In the genomic region with DNA sequence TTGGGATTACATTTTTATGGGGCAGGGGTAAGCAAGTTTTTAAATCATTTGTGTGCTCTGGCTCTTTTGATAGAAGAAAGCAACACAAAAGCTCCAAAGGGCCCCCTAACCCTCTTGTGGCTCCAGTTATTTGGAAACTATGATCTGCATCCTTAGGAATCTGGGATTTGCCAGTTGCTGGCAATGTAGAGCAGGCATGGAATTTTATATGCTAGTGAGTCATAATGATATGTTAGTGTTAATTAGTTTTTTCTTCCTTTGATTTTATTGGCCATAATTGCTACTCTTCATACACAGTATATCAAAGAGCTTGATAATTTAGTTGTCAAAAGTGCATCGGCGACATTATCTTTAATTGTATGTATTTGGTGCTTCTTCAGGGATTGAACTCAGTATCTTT, we compare ENCODE assay signal across 19 cellular contexts. TPM values are rescaled to one million over a fixed set of nuclear protein-coding genes. Genes with fewer than 3 reads are reported as not detected.
DNase-seq lines count a peak whose midpoint lies in the region; ATAC-seq and TF ChIP-seq lines count a peak whose summit lies in the region.
"Had no signal": no experiment of that assay in that cellular context is flagged by ENCODE, and none has a peak within 500 bp of the region (broad histone marks: within the 10 kb centered on the region; RNA-seq: fewer than 3 reads in every experiment).

No MANE protein-coding gene starts in this region.

- ATAC-seq in PC-3 (no peak), HG02938 (IDR thresholded peaks at IDR 0.05; ENCODE audit: unreplicated experiment) (no peak), aorta (ENCODE audit: low FRiP score) (no peak)
- ATAC-seq: activated CD4-positive, CD25-positive, alpha-beta regulatory T cell treated with anti-CD3 and anti-CD28 coated beads, Interleukin-2, amount 50 U/mL, for 24 hours; natural killer cell; right lobe of liver; stimulated activated naive CD8-positive, alpha-beta T cell treated with anti-CD3 and anti-CD28 coated beads, Interleukin-15, Interleukin-2, amounts not matched to agents 100 U/mL and 50 U/mL, for 24 hours had no signal

- CTCF ChIA-PET in PC-3 (lab: Charles Lee), result no interaction called here

- intact Hi-C loops in PC-3 (cut with micrococcal nuclease) (no loop called here), sigmoid colon (cut with DNase I) (no loop called here), aorta (cut with DNase I) (no loop called here)

- no peaks in the 10 kb centered on the region for H3K9me2 ChIP-seq in PC-3 (replicated peaks; ENCODE audit: low read length)

- H3K27me3 ChIP-seq in PC-3 (ENCODE audit: low read length) (peaks cover 22% of the 10 kb centered on the region), sigmoid colon (no peaks in the 10 kb centered on the region), aorta (ENCODE audit: control insufficient read depth in 1 of 2, insufficient read depth in 2 of 2, low read length in 1 of 2) (no peaks in the 10 kb centered on the region)
- H3K27me3 ChIP-seq: adrenal gland, right lobe of liver had no signal

- BruUV-seq in PC-3 (replicated peaks; lab: Mats Ljungman, UMichigan), result no TSS peak

- H3K36me3 ChIP-seq in PC-3 (ENCODE audit: low read depth, low read length) (no peaks in the 10 kb centered on the region), sigmoid colon (no peaks in the 10 kb centered on the region), aorta (ENCODE audit: control insufficient read depth in 1 of 2, insufficient read depth in 2 of 2, low read length in 1 of 2) (no peaks in the 10 kb centered on the region)
- H3K36me3 ChIP-seq: adrenal gland, right lobe of liver had no signal

- no peak overlapping the region for H3K9ac ChIP-seq in PC-3 (ENCODE audit: low read length)

- whole genome bisulfite sequencing in sigmoid colon, 2 donors, result 70 to 74% methylated on average over 2 of the region's 2 CpGs
- WGBS in aorta, 2 donors, result 34% methylated on average over 2 of the region's 2 CpGs

- no peaks in the 10 kb centered on the region for H3K79me2 ChIP-seq in PC-3 (ENCODE audit: low read length)

- POLR2A ChIA-PET in PC-3 (lab: Charles Lee; ENCODE audit: unreplicated experiment), result no interaction called here

- DNase-seq in GM03348 (ENCODE audit: low spot score) (peak; percentile 23), PC-3 (peak; percentile 4), fibroblast of the aortic adventitia (ENCODE audit: low read depth) (peak; percentile 35), sigmoid colon (no peak), aorta (no peak)
- no peak for DNase-seq in activated naive CD4-positive, alpha-beta T cell (lab: John Stamatoyannopoulos, UW)
- DNase-seq in stimulated activated CD4-positive, alpha-beta T cell treated with anti-CD3 and anti-CD28 coated beads, Interleukin-15, amount 100 ng/mL, for 24 hours, result no peak
- DNase-seq: adrenal gland; CD4-positive, alpha-beta T cell; H9; natural killer cell; right lobe of liver; stimulated activated naive CD8-positive, alpha-beta T cell treated with anti-CD3 and anti-CD28 coated beads, Interleukin-15, Interleukin-2, amounts not matched to agents 100 U/mL and 50 U/mL, for 24 hours had no signal

- no peak for TF ChIP-seq EP300 in sigmoid colon (IDR thresholded peaks at IDR 0.05)

- no peak overlapping the region for H3K4me3 ChIP-seq in PC-3 (ENCODE audit: low read length)
- H3K4me3 ChIP-seq in fibroblast of the aortic adventitia (ENCODE audit: low read depth, low read length), result no peak overlapping the region
- H3K4me3 ChIP-seq in sigmoid colon, result no peak overlapping the region
- no peak overlapping the region for H3K4me3 ChIP-seq in aorta (ENCODE audit: low read length in 2 of 2)
- H3K4me3 ChIP-seq: adrenal gland, right lobe of liver had no signal

- H2AFZ ChIP-seq in PC-3 (ENCODE audit: low read length), result no peak overlapping the region

- TF ChIP-seq POLR2A in sigmoid colon (IDR thresholded peaks at IDR 0.05), result no peak

- TF ChIP-seq CTCF in PC-3 (conservative IDR thresholded peaks at IDR 0.05; ENCODE audit: low read depth, low read length), result no peak
- TF ChIP-seq CTCF in fibroblast of the aortic adventitia (IDR thresholded peaks at IDR 0.05; ENCODE audit: insufficient read depth, low read length), result no peak
- TF ChIP-seq CTCF in sigmoid colon (IDR thresholded peaks at IDR 0.05), result no peak

- H4K20me1 ChIP-seq in PC-3 (ENCODE audit: low read length), result no peaks in the 10 kb centered on the region

- H3K4me1 ChIP-seq in PC-3 (ENCODE audit: insufficient read depth, low read length) (no peaks in the 10 kb centered on the region), sigmoid colon (peaks cover 0 to 26% (median 14%) of the 10 kb centered on the region in 4 donors), aorta (ENCODE audit: control insufficient read depth in 1 of 2, insufficient read depth in 2 of 2, low read length in 2 of 2) (no peaks in the 10 kb centered on the region)
- H3K4me1 ChIP-seq: adrenal gland, right lobe of liver had no signal

- no peaks in the 10 kb centered on the region for H3F3A ChIP-seq in PC-3 (ENCODE audit: low read length, unreplicated experiment)

- H3K9me3 ChIP-seq in PC-3 (ENCODE audit: low read length), result no peaks in the 10 kb centered on the region
- H3K9me3 ChIP-seq in sigmoid colon, result no peaks in the 10 kb centered on the region
- no peaks in the 10 kb centered on the region for H3K9me3 ChIP-seq in aorta (ENCODE audit: control insufficient read depth, low read length)
- H3K9me3 ChIP-seq: adrenal gland, right lobe of liver had no signal

- no peak overlapping the region for H3K27ac ChIP-seq in PC-3 (ENCODE audit: low read length)
- peak overlapping the region; percentile 28 to 70 (median 51) for H3K27ac ChIP-seq in sigmoid colon
- H3K27ac ChIP-seq in aorta (ENCODE audit: low read depth in 1 of 2, low read length in 2 of 2), result no peak overlapping the region
- H3K27ac ChIP-seq: adrenal gland, HL-60, right lobe of liver had no signal

- H3K4me2 ChIP-seq in PC-3 (ENCODE audit: low read length), result no peak overlapping the region

RNA-seq across cellular contexts. Expression of a gene that starts 10.1 kb away (rescaled TPM):
- total RNA-seq in PC-3 (2014; rRNA removed) (0.15 and 0.23 TPM in 2 replicates), fibroblast of the aortic adventitia (ENCODE audit: low replicate concordance) (0.45 and 1.1 TPM in 2 replicates), sigmoid colon (under 1 TPM; 0.41 to 0.83 (median 0.69) TPM), aorta (under 1 TPM; 0.65 to 0.96 TPM)
- polyA plus RNA-seq in sigmoid colon (1 to 10 TPM in 1 of 3 donors, under 1 TPM in 2; 0.22 to 1.6 (median 0.60) TPM), aorta (under 1 TPM; 0.05 to 0.38 TPM)

RNA-seq across cellular contexts. Expression of a gene that starts 16.4 kb away (rescaled TPM):
- total RNA-seq in PC-3 (2014; rRNA removed) (12.9 and 17.6 TPM in 2 replicates), fibroblast of the aortic adventitia (ENCODE audit: low replicate concordance) (43.8 and 63.1 TPM in 2 replicates), sigmoid colon (10 to 100 TPM; 38.5 to 77.3 (median 55.3) TPM), aorta (10 to 100 TPM; 13.5 to 17.2 TPM)
- polyA plus RNA-seq in sigmoid colon (10 to 100 TPM; 12.7 to 28.8 (median 19.9) TPM), aorta (10 to 100 TPM; 26.7 to 62.1 TPM)

RNA-seq across cellular contexts. Expression of a gene that starts 20.2 kb away (rescaled TPM):
- not detected in 2 replicates for total RNA-seq in PC-3 (2014; rRNA removed)
- not detected in 2 replicates for total RNA-seq in fibroblast of the aortic adventitia (ENCODE audit: low replicate concordance)
- not detected for total RNA-seq in sigmoid colon
- not detected for polyA plus RNA-seq in sigmoid colon
- total RNA-seq in aorta, result not detected
- polyA plus RNA-seq in aorta, result not detected
- total RNA-seq: adrenal gland; CD4-positive, alpha-beta T cell; frontal cortex; H9; kidney epithelial cell; MCF 10A; natural killer cell; right lobe of liver had no signal
- polyA plus RNA-seq: adrenal gland had no signal

Comparison
In these comparisons a context has a peak if more than half of its experiments do, and no peak if none do; other contexts are left out.
1. DNase-seq: peak in GM03348 (single experiment), PC-3 (single experiment) and fibroblast of the aortic adventitia (single experiment); none in sigmoid colon (single experiment), activated naive CD4-positive, alpha-beta T cell (0 of 4), aorta (0 of 2) and stimulated activated CD4-positive, alpha-beta T cell treated with anti-CD3 and anti-CD28 coated beads, Interleukin-15, amount 100 ng/mL, for 24 hours (single experiment).
2. H3K27ac ChIP-seq: peak in sigmoid colon (4 of 4); none in PC-3 (single experiment) and aorta (0 of 2).